Comparison of ENCODE assay signal across 28 cellular contexts in the genomic region with DNA sequence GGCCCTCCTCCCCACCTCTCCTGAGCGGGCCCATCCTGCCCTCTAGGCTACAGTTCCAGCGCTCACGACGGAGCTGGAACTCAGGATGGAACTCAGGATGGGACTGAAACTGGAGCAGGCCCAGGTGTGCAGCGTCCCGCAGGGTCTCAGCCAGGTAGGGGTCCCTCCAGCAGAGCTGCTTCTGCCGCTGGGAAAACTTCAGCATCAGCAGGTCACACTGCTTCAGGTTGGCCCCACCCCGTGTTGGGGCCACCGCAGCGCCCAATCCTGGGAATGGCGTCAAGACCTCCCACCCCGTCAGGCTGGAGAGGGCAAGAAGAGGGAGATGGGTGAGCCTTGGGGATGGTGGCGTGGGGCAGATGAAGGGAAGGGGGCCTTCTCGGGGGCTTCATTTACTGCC.
"Had no signal": no experiment of that assay in that cellular context is flagged by ENCODE, and none has a peak within 500 bp of the region (broad histone marks: within the 10 kb centered on the region; RNA-seq: fewer than 3 reads in every experiment).

No MANE protein-coding gene starts in this region.

- ATAC-seq: left colon; left lung; natural killer cell; right cardiac atrium; sciatic nerve; stimulated activated naive B cell treated with anti-CD40 and anti-IgM and Interleukin-4, amounts not matched to agents 10 μg/mL and 1 μg/mL and 100 μg/mL, for 72 hours; stimulated activated naive CD8-positive, alpha-beta T cell treated with anti-CD3 and anti-CD28 coated beads, Interleukin-15, Interleukin-2, amounts not matched to agents 100 U/mL and 50 U/mL, for 24 hours had no signal

- H3K36me3 ChIP-seq: left lung, neural progenitor cell, ovary, prostate gland, stomach, thyroid gland, transverse colon, uterus had no signal

- H3K36me3 Mint-ChIP-seq: mesothelial cell of epicardium, natural killer cell, neural progenitor cell had no signal

- H3K27ac Mint-ChIP-seq: mesothelial cell of epicardium; naive B cell; natural killer cell; nephron progenitor cell; neural progenitor cell; stimulated activated naive B cell treated with anti-CD40 and anti-IgM and Interleukin-4, amounts not matched to agents 10 μg/mL and 1 μg/mL and 100 μg/mL, for 72 hours had no signal

- H3K9ac ChIP-seq: neural progenitor cell had no signal

- H3K4me2 ChIP-seq: neural progenitor cell had no signal

- DNase-seq: hippocampal formation; kidney; left colon; left lung; mesendoderm; naive B cell; natural killer cell; nephron progenitor cell; ovary; retina; right cardiac atrium; stimulated activated CD4-positive, alpha-beta T cell treated with anti-CD3 and anti-CD28 coated beads, Interleukin-12 subunit alpha, Interleukin-12 subunit beta, amount 100 ng/mL, for 4 hours; stimulated activated CD4-positive, alpha-beta T cell treated with anti-CD3 and anti-CD28 coated beads, Interleukin-15, amount 100 ng/mL, for 24 hours; stimulated activated CD4-positive, alpha-beta T cell treated with anti-CD3 and anti-CD28 coated beads, Interleukin-2, amount 100 ng/mL, for 24 hours; stimulated activated CD4-positive, alpha-beta T cell treated with anti-CD3 and anti-CD28 coated beads, Interleukin-4, amount 100 ng/mL, for 1 hour; stimulated activated naive B cell treated with anti-CD40 and anti-IgM and Interleukin-4, amounts not matched to agents 10 μg/mL and 1 μg/mL and 100 μg/mL, for 72 hours; stimulated activated naive CD8-positive, alpha-beta T cell treated with anti-CD3 and anti-CD28 coated beads, Interleukin-15, Interleukin-2, amounts not matched to agents 100 U/mL and 50 U/mL, for 24 hours; stomach; testis; thyroid gland; transverse colon; uterus had no signal

- H3K4me1 ChIP-seq: neural progenitor cell, prostate gland, thyroid gland, uterus had no signal

- H3K4me3 ChIP-seq: left lung, lung, neural progenitor cell, ovary, prostate gland, skin epidermis, stomach, testis, thyroid gland, transverse colon, uterus had no signal

- H3K9me3 ChIP-seq: ovary, prostate gland, testis, thyroid gland, transverse colon, uterus had no signal

- H3K27me3 ChIP-seq: neural progenitor cell, ovary, testis, thyroid gland had no signal

- H3K4me3 Mint-ChIP-seq: mesothelial cell of epicardium; natural killer cell; nephron progenitor cell; neural progenitor cell; stimulated activated naive B cell treated with anti-CD40 and anti-IgM and Interleukin-4, amounts not matched to agents 10 μg/mL and 1 μg/mL and 100 μg/mL, for 72 hours had no signal

- H3K9me3 Mint-ChIP-seq: neural progenitor cell had no signal

- H3K27ac ChIP-seq: left lung, neural progenitor cell, ovary, prostate gland, skin epidermis, stomach, testis, thyroid gland, transverse colon, uterus had no signal

- H2AFZ ChIP-seq: neural progenitor cell had no signal
